23 cellular contexts compared by ENCODE assay signal in the genomic region with DNA sequence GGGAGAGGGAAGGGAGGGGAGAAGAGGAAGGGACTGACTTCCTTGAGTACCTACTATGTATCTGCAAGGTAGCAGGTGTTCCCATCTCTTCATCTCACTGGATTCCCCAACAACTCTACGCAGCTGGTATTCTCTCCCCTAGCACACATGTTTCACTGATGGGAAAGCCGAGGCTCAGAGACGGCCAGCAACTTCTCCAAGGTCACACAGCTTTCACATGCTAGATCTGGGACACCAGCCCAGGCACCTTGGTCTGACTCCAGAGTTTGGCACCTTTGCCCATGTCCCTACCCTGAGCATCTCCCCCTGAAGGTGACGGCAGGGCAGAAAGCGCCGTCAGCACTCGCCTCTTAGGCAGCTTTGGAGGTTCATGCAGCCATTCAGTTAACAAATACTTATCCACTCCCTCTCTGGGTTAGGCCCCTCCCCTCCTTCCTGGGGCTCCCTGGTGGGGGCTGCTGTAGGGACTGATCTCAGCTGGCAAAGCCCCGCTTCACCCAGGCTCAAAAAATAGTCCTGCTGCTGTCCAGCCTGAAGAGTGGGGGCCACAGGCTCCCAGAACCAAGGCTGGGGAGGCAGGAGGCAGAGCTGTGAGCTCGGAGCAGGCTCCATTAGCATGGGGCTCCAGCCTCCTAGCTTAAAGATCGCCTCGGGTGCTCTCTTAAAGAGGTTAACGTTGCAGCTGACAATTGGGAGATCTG.
DNase-seq lines count a peak whose midpoint lies in the region; ATAC-seq and TF ChIP-seq lines count a peak whose summit lies in the region.
"Had no signal": no experiment of that assay in that cellular context is flagged by ENCODE, and none has a peak within 500 bp of the region (broad histone marks: within the 10 kb centered on the region; RNA-seq: fewer than 3 reads in every experiment).

No MANE protein-coding gene starts in this region.

- H3K36me3 ChIP-seq in sigmoid colon, result no peaks in the 10 kb centered on the region
- H3K36me3 ChIP-seq: BLaER1 treated with 17β-estradiol and CSF1 and Interleukin-3, amounts not matched to agents 10 nM and 100 nM; gastroesophageal sphincter; HAP-1; stomach had no signal

- WGBS in sigmoid colon, 2 donors, result 77 to 82% methylated on average over 12 of the region's 12 CpGs

- no peak overlapping the region for H3K27ac ChIP-seq in sigmoid colon
- H3K27ac ChIP-seq: BLaER1 treated with 17β-estradiol and CSF1 and Interleukin-3, amounts not matched to agents 10 nM and 100 nM; body of pancreas; gastroesophageal sphincter; psoas muscle; stomach had no signal

- no peaks in the 10 kb centered on the region for H3K9me3 ChIP-seq in sigmoid colon
- H3K9me3 ChIP-seq: BLaER1 treated with 17β-estradiol and CSF1 and Interleukin-3, amounts not matched to agents 10 nM and 100 nM; body of pancreas; gastroesophageal sphincter; HAP-1; psoas muscle; stomach had no signal

- H3K4me3 ChIP-seq in sigmoid colon, result no peak overlapping the region
- H3K4me3 ChIP-seq: BLaER1 treated with 17β-estradiol and CSF1 and Interleukin-3, amounts not matched to agents 10 nM and 100 nM; body of pancreas; gastroesophageal sphincter; HAP-1; psoas muscle; smooth muscle cell; stomach had no signal

- TF ChIP-seq POLR2A in sigmoid colon (IDR thresholded peaks at IDR 0.05), result no peak

- intact Hi-C loops in sigmoid colon (cut with DNase I), result no loop called here

- no peaks in the 10 kb centered on the region for H3K4me1 ChIP-seq in sigmoid colon
- H3K4me1 ChIP-seq: body of pancreas, HAP-1, psoas muscle had no signal

- ATAC-seq in esophagus mucosa (peak; percentile 34), GM18870 (IDR thresholded peaks at IDR 0.05; ENCODE audit: unreplicated experiment) (no peak)
- ATAC-seq: body of pancreas, gastroesophageal sphincter, psoas muscle had no signal

- no peaks in the 10 kb centered on the region for H3K27me3 ChIP-seq in sigmoid colon
- H3K27me3 ChIP-seq: BLaER1 treated with 17β-estradiol and CSF1 and Interleukin-3, amounts not matched to agents 10 nM and 100 nM; body of pancreas; gastroesophageal sphincter had no signal

- peak; percentile 77 for DNase-seq in NCI-H1436 (lab: John Stamatoyannopoulos, UW)
- no peak for DNase-seq in NCI-H1436 treated with DMSO at 0.1 percent for 48 hours (lab: John Stamatoyannopoulos, UW)
- DNase-seq in NCI-H69 (lab: John Stamatoyannopoulos, UW), result peak; percentile 70
- peak; percentile 35 for DNase-seq in sigmoid colon
- no peak for DNase-seq in NCI-H2081 (lab: John Stamatoyannopoulos, UW)
- DNase-seq in activated CD4-positive, CD25-positive, alpha-beta regulatory T cell (lab: John Stamatoyannopoulos, UW), result no peak
- DNase-seq: activated naive CD8-positive, alpha-beta T cell treated with anti-CD3 and anti-CD28 coated beads, Interleukin-2, amount 10 ng/mL, durations not matched to agents 7 days and 5 days; body of pancreas; GF-D8; kidney glomerular epithelial cell; NCI-H187; nephron progenitor cell; OCI-M1; stimulated activated CD4-positive, alpha-beta T cell treated with anti-CD3 and anti-CD28 coated beads, Interleukin-4, amount 100 ng/mL, for 1 hour; stomach; T-helper 2 cell had no signal

- TF ChIP-seq CTCF in sigmoid colon (IDR thresholded peaks at IDR 0.05), result no peak

- no peak for TF ChIP-seq EP300 in sigmoid colon (IDR thresholded peaks at IDR 0.05)

Comparison
In these comparisons a context has a peak if more than half of its experiments do, and no peak if none do; other contexts are left out.
1. DNase-seq: peak in NCI-H1436 (single experiment), NCI-H69 (single experiment) and sigmoid colon (single experiment); none in NCI-H1436 treated with DMSO at 0.1 percent for 48 hours (single experiment), NCI-H2081 (0 of 2) and activated CD4-positive, CD25-positive, alpha-beta regulatory T cell (0 of 4).